In genomic region chr10:70126700-70127395, GRCh38 we compare ENCODE assay signal across 18 cellular contexts. TPM values are rescaled to one million over a fixed set of nuclear protein-coding genes. Genes with fewer than 3 reads are reported as not detected.
A peak's percentile ranks its signal among the peaks of the same experiment; 100 is the strongest.
DNase-seq lines count a peak whose midpoint lies in the region; ATAC-seq, FAIRE-seq and TF ChIP-seq lines count a peak whose summit lies in the region.
"Had no signal": no experiment of that assay in that cellular context is flagged by ENCODE, and none has a peak within 500 bp of the region (broad histone marks: within the 10 kb centered on the region; RNA-seq: fewer than 3 reads in every experiment).

No MANE protein-coding gene starts in this region.

- H3K79me2 ChIP-seq in OCI-LY1 (ENCODE audit: insufficient read depth, low read length) (0 out of 2 replicates have a peak, but pooled peaks cover 6% of the 10 kb centered on the region), GM23338 (replicated peaks; ENCODE audit: insufficient read depth) (no peaks in the 10 kb centered on the region)

- H3K9me3 ChIP-seq in A549 (no peaks in the 10 kb centered on the region), OCI-LY1 (ENCODE audit: low read length) (no peaks in the 10 kb centered on the region)

- H3K27ac ChIP-seq in A549 = no peak overlapping the region
- H3K27ac ChIP-seq in OCI-LY1 (ENCODE audit: low read depth, low read length, poor library complexity, severe bottlenecking) = peak overlapping the region; percentile 76
- H3K27ac ChIP-seq in GM23338 (ENCODE audit: low read depth) = no peak overlapping the region
- H3K27ac ChIP-seq: GM23248 had no signal

- no peak for TF ChIP-seq EP300 in A549 (IDR thresholded peaks at IDR 0.05)

- H3K4me1 Mint-ChIP-seq in chondrocyte (ENCODE audit: low read depth) (peaks cover 17% of the 10 kb centered on the region), GM23338 (no peaks in the 10 kb centered on the region)
- peaks cover 15% of the 10 kb centered on the region for H3K4me1 Mint-ChIP-seq in stimulated activated memory B cell treated with anti-CD40 and anti-IgM and Interleukin-4, amounts not matched to agents 10 μg/mL and 1 μg/mL and 100 μg/mL, for 72 hours

- no peak overlapping the region for H3K4me3 ChIP-seq in A549
- no peak overlapping the region for H3K4me3 ChIP-seq in OCI-LY1 (ENCODE audit: low read depth, low read length, poor library complexity, severe bottlenecking)
- H3K4me3 ChIP-seq in GM23338 = no peak overlapping the region
- H3K4me3 ChIP-seq: GM23248 had no signal

- no peak for DNase-seq in A549 (ENCODE audit: low read depth in 1 of 2, low spot score in 1 of 2)
- DNase-seq in chondrocyte (ENCODE audit: low spot score) = peak; percentile 72
- DNase-seq in stimulated activated CD4-positive, alpha-beta T cell treated with anti-CD3 and anti-CD28 coated beads, Interleukin-4, amount 100 ng/mL, for 24 hours = no peak
- no peak for DNase-seq in cortex of kidney (lab: John Stamatoyannopoulos, UW)
- no peak for DNase-seq in GM23338 (ENCODE audit: low spot score)
- DNase-seq: 8988T; ACHN; CD8-positive, alpha-beta T cell; COR-L47; DND-41; GM23248; H9; IMR-90 had no signal

- H3F3A ChIP-seq in OCI-LY1 (ENCODE audit: insufficient read depth, low read length) (peaks cover 7% of the 10 kb centered on the region; the same call in 1 of the 2 replicates), GM23338 (replicated peaks; ENCODE audit: low read depth) (no peaks in the 10 kb centered on the region)

- H2AFZ ChIP-seq in OCI-LY1 (ENCODE audit: low read length) (no peak overlapping the region), GM23338 (no peak overlapping the region)
- H2AFZ ChIP-seq: GM23248 had no signal

- H3K4me3 Mint-ChIP-seq in chondrocyte (ENCODE audit: unreplicated experiment) (no peak overlapping the region), GM23338 (no peak overlapping the region)
- H3K4me3 Mint-ChIP-seq in stimulated activated memory B cell treated with anti-CD40 and anti-IgM and Interleukin-4, amounts not matched to agents 10 μg/mL and 1 μg/mL and 100 μg/mL, for 72 hours = no peak overlapping the region
- H3K4me3 Mint-ChIP-seq: B cell; CD14-positive monocyte; CD8-positive, alpha-beta T cell; H9 had no signal

- 92% methylated on average over 13 of the region's 15 CpGs for WGBS in A549 (ENCODE audit: missing lambda C conversion rate)

- no peaks in the 10 kb centered on the region for H3K27me3 ChIP-seq in OCI-LY1 (ENCODE audit: insufficient read depth, low read length)
- H3K27me3 ChIP-seq in GM23338 (ENCODE audit: insufficient read depth) = peaks cover 10% of the 10 kb centered on the region; the same call in 1 of the 2 replicates

- TF ChIP-seq RAD21 in A549 (conservative IDR thresholded peaks at IDR 0.05 in 1 of 2, IDR thresholded peaks at IDR 0.05 in 1 of 2) = no peak

- no peak for TF ChIP-seq POLR2A in A549 (IDR thresholded peaks at IDR 0.05; ENCODE audit: low read length)

- CTCF ChIA-PET in A549 (lab: Yijun Ruan, JAX) = interaction anchor here (1.2 to 14.0 kb wide), 5 partner anchors 9 to 18 kb away, joined by 3 to 228 read pairs (median 5); partner anchors contain the start of gene TYSND1

- H3K9ac ChIP-seq in OCI-LY1 (ENCODE audit: low read length) = no peak overlapping the region; the same call in 1 of the 2 replicates
- H3K9ac ChIP-seq: GM23248 had no signal

- no peaks in the 10 kb centered on the region for H3K36me3 Mint-ChIP-seq in chondrocyte (ENCODE audit: low read depth)
- H3K36me3 Mint-ChIP-seq in stimulated activated memory B cell treated with anti-CD40 and anti-IgM and Interleukin-4, amounts not matched to agents 10 μg/mL and 1 μg/mL and 100 μg/mL, for 72 hours = peaks cover 10% of the 10 kb centered on the region
- H3K36me3 Mint-ChIP-seq in GM23338 (ENCODE audit: low read depth) = peaks cover 3% of the 10 kb centered on the region; the same call in 1 of the 3 replicates
- H3K36me3 Mint-ChIP-seq: CD14-positive monocyte had no signal

- no peak overlapping the region for H3K27ac Mint-ChIP-seq in chondrocyte (ENCODE audit: unreplicated experiment)
- peak overlapping the region; percentile 35 for H3K27ac Mint-ChIP-seq in stimulated activated memory B cell treated with anti-CD40 and anti-IgM and Interleukin-4, amounts not matched to agents 10 μg/mL and 1 μg/mL and 100 μg/mL, for 72 hours
- no peak overlapping the region for H3K27ac Mint-ChIP-seq in GM23338
- H3K27ac Mint-ChIP-seq: B cell; CD14-positive monocyte; CD8-positive, alpha-beta T cell had no signal

- H3K4me1 ChIP-seq in A549 (peaks cover 18% of the 10 kb centered on the region; the same call in 2 of the 3 replicates), OCI-LY1 (ENCODE audit: insufficient read depth, low read length, severe bottlenecking) (peaks cover 42% of the 10 kb centered on the region), GM23338 (ENCODE audit: insufficient read depth) (no peaks in the 10 kb centered on the region)

- POLR2A ChIA-PET in A549 (lab: Yijun Ruan, JAX) = no interaction called here

- no peaks in the 10 kb centered on the region for H3K9me3 Mint-ChIP-seq in chondrocyte (ENCODE audit: low read depth)
- H3K9me3 Mint-ChIP-seq in stimulated activated memory B cell treated with anti-CD40 and anti-IgM and Interleukin-4, amounts not matched to agents 10 μg/mL and 1 μg/mL and 100 μg/mL, for 72 hours = no peaks in the 10 kb centered on the region
- peaks cover 3% of the 10 kb centered on the region; the same call in 1 of the 3 replicates for H3K9me3 Mint-ChIP-seq in GM23338
- H3K9me3 Mint-ChIP-seq: CD8-positive, alpha-beta T cell had no signal

- H4K20me1 ChIP-seq in OCI-LY1 (ENCODE audit: insufficient read depth, low read length) (no peaks in the 10 kb centered on the region), GM23338 (replicated peaks; ENCODE audit: insufficient read depth) (no peaks in the 10 kb centered on the region; the same call in 1 of the 2 replicates)

- H3K27me3 Mint-ChIP-seq in chondrocyte (ENCODE audit: low read depth) (no peaks in the 10 kb centered on the region), GM23338 (ENCODE audit: insufficient read depth, low read depth, poor library complexity) (peaks cover 1% of the 10 kb centered on the region)
- no peaks in the 10 kb centered on the region for H3K27me3 Mint-ChIP-seq in stimulated activated memory B cell treated with anti-CD40 and anti-IgM and Interleukin-4, amounts not matched to agents 10 μg/mL and 1 μg/mL and 100 μg/mL, for 72 hours
- H3K27me3 Mint-ChIP-seq: B cell had no signal

- ATAC-seq in A549 (no peak), GM21423 (IDR thresholded peaks at IDR 0.05; ENCODE audit: unreplicated experiment) (no peak), GM23338 (no peak)
- no peak for ATAC-seq in stimulated activated memory B cell treated with anti-CD40 and anti-IgM and Interleukin-4, amounts not matched to agents 10 μg/mL and 1 μg/mL and 100 μg/mL, for 72 hours
- ATAC-seq: CD8-positive, alpha-beta T cell had no signal

- H3K9me2 ChIP-seq in OCI-LY1 (ENCODE audit: low read depth, low read length) = no peaks in the 10 kb centered on the region
- no peaks in the 10 kb centered on the region for H3K9me2 ChIP-seq in GM23338 (ENCODE audit: insufficient read depth)

- H3K4me2 ChIP-seq in A549 = no peak overlapping the region
- peak overlapping the region; percentile 50; the same call in 1 of the 2 replicates for H3K4me2 ChIP-seq in OCI-LY1 (ENCODE audit: low read length)
- H3K4me2 ChIP-seq in GM23338 = no peak overlapping the region

- TF ChIP-seq CTCF in A549 (IDR thresholded peaks at IDR 0.05) (no peak), OCI-LY1 (IDR thresholded peaks at IDR 0.05; ENCODE audit: low read length) (no peak), chondrocyte (IDR thresholded peaks at IDR 0.05) (no peak), GM23338 (conservative IDR thresholded peaks at IDR 0.05; ENCODE audit: low read depth in 2 of 2) (no peak)

- FAIRE-seq in A549 (lab: Jason Lieb, UNC) = no peak

- H3K36me3 ChIP-seq in OCI-LY1 (ENCODE audit: insufficient read depth, low read length) = peaks cover 17% of the 10 kb centered on the region; the same call in 1 of the 2 replicates
- no peaks in the 10 kb centered on the region for H3K36me3 ChIP-seq in GM23338 (ENCODE audit: insufficient read depth)

TF ChIP-seq in A549, 52 proteins besides CTCF, POLR2A, EP300 and RAD21:
- TF ChIP-seq EHMT2 (IDR thresholded peaks at IDR 0.05; ENCODE audit: low read depth) = no peak
- peak; percentile 34; the same call in 1 of the 2 replicates for TF ChIP-seq KDM1A (IDR thresholded peaks at IDR 0.05; ENCODE audit: low read depth)

TF ChIP-seq in GM23338, 12 proteins besides CTCF, POLR2A, EP300 and RAD21 (continues in another document):
- TF ChIP-seq NANOG (IDR thresholded peaks at IDR 0.05; ENCODE audit: borderline replicate concordance) = no peak

RNA-seq across cellular contexts. Expression of gene AIFM2, which starts 5.8 kb away (rescaled TPM):
- polyA plus RNA-seq in A549 (2011; rRNA removed) (27.6 and 30.0 TPM in 2 replicates), A549 (2017; fragmentation: RNase III; extraction: RNeasy Plus Mini Kit Qiagen cat#74134 plus additional on column Dnase treatment) (34.8 to 36.1 TPM (median 35.5 TPM) in 3 replicates), GM23338 (2016; fragmentation: Nextera tagmentation; extraction: Ambion mirVana) (1.7 and 3.6 TPM in 2 replicates)
- 37.3 and 43.3 TPM in 2 replicates for polyA plus RNA-seq in A549 (2012; cell fraction: cytosol; rRNA removed)
- 36.1 and 36.7 TPM in 2 replicates for polyA plus RNA-seq in A549 (2012; cell fraction: nucleus; rRNA removed)
- polyA minus RNA-seq in A549 (2011; rRNA and poly(A)+ RNA removed) = 21.0 and 24.5 TPM in 2 replicates
- 10.0 to 10.8 TPM (median 10.3 TPM) in 3 replicates for total RNA-seq in chondrocyte
- 3.1 and 3.2 TPM in 2 replicates for total RNA-seq in GM23338 (2014; rRNA removed; shearing (Covaris generic))

RNA-seq across cellular contexts. Expression of gene TYSND1, which starts 19.7 kb away (rescaled TPM):
- polyA plus RNA-seq in A549 (2011; rRNA removed) = 10.9 and 12.6 TPM in 2 replicates
- 15.0 and 20.4 TPM in 2 replicates for polyA plus RNA-seq in A549 (2012; cell fraction: cytosol; rRNA removed)
- 44.1 and 49.5 TPM in 2 replicates for polyA plus RNA-seq in A549 (2012; cell fraction: nucleus; rRNA removed)
- 16.6 to 20.7 TPM (median 20.0 TPM) in 3 replicates for polyA plus RNA-seq in A549 (2017; fragmentation: RNase III; extraction: RNeasy Plus Mini Kit Qiagen cat#74134 plus additional on column Dnase treatment)
- polyA minus RNA-seq in A549 (2011; rRNA and poly(A)+ RNA removed) = 8.9 and 11.2 TPM in 2 replicates
- total RNA-seq in chondrocyte = 9.4 to 11.9 TPM (median 9.4 TPM) in 3 replicates
- 14.1 and 19.5 TPM in 2 replicates for total RNA-seq in GM23338 (2014; rRNA removed; shearing (Covaris generic))
- 5.2 and 5.4 TPM in 2 replicates for polyA plus RNA-seq in GM23338 (2016; fragmentation: Nextera tagmentation; extraction: Ambion mirVana)

RNA-seq across cellular contexts. Expression of gene SAR1A, which starts 43.5 kb away (rescaled TPM):
- 75.6 and 80.7 TPM in 2 replicates for polyA plus RNA-seq in A549 (2011; rRNA removed)
- polyA plus RNA-seq in A549 (2012; cell fraction: cytosol; rRNA removed) = 22.8 and 23.9 TPM in 2 replicates
- polyA plus RNA-seq in A549 (2012; cell fraction: nucleus; rRNA removed) = 12.0 and 23.2 TPM in 2 replicates
- polyA plus RNA-seq in A549 (2017; fragmentation: RNase III; extraction: RNeasy Plus Mini Kit Qiagen cat#74134 plus additional on column Dnase treatment) = 55.8 to 57.7 TPM (median 57.5 TPM) in 3 replicates
- polyA minus RNA-seq in A549 (2011; rRNA and poly(A)+ RNA removed) = 93.9 and 107 TPM in 2 replicates
- 203 to 233 TPM (median 212 TPM) in 3 replicates for total RNA-seq in chondrocyte
- 71.5 and 84.8 TPM in 2 replicates for total RNA-seq in GM23338 (2014; rRNA removed; shearing (Covaris generic))
- 58.1 and 68.1 TPM in 2 replicates for polyA plus RNA-seq in GM23338 (2016; fragmentation: Nextera tagmentation; extraction: Ambion mirVana)
